In genomic region chr5:1657161-1657741, GRCh38 we compare ENCODE assay signal across 2 cellular contexts.
TF ChIP-seq lines count a peak whose summit lies in the region.

No MANE protein-coding gene starts in this region.

TF ChIP-seq in SK-N-SH, 30 proteins besides CTCF, POLR2A, EP300 and RAD21 (continued from another document):
- no peak for TF ChIP-seq ZBTB33 (IDR thresholded peaks at IDR 0.05; ENCODE audit: borderline replicate concordance, low read depth)
- TF ChIP-seq FOSL2 (IDR thresholded peaks at IDR 0.05; ENCODE audit: borderline replicate concordance, low read depth) = no peak

TF ChIP-seq in SK-N-SH treated with all-trans-retinoic acid at 6 μM for 48 hours, 23 proteins besides CTCF, POLR2A, EP300 and RAD21 (continued from another document):
- TF ChIP-seq CSRNP3 (CRISPR knock-in tag; IDR thresholded peaks at IDR 0.05) (no peak), ISL1 (CRISPR knock-in tag; IDR thresholded peaks at IDR 0.05) (no peak), BACH2 (CRISPR knock-in tag; IDR thresholded peaks at IDR 0.05; ENCODE audit: borderline replicate concordance) (no peak), TSHZ2 (CRISPR knock-in tag; IDR thresholded peaks at IDR 0.05) (no peak), CREB5 (CRISPR knock-in tag; IDR thresholded peaks at IDR 0.05; ENCODE audit: low read depth) (no peak), ESRRG (CRISPR knock-in tag; IDR thresholded peaks at IDR 0.05) (no peak), SNAI2 (CRISPR knock-in tag; IDR thresholded peaks at IDR 0.05) (no peak), TOX (CRISPR knock-in tag; IDR thresholded peaks at IDR 0.05; ENCODE audit: borderline replicate concordance) (no peak)
